1 cellular context compared by ENCODE assay signal in the genomic region with DNA sequence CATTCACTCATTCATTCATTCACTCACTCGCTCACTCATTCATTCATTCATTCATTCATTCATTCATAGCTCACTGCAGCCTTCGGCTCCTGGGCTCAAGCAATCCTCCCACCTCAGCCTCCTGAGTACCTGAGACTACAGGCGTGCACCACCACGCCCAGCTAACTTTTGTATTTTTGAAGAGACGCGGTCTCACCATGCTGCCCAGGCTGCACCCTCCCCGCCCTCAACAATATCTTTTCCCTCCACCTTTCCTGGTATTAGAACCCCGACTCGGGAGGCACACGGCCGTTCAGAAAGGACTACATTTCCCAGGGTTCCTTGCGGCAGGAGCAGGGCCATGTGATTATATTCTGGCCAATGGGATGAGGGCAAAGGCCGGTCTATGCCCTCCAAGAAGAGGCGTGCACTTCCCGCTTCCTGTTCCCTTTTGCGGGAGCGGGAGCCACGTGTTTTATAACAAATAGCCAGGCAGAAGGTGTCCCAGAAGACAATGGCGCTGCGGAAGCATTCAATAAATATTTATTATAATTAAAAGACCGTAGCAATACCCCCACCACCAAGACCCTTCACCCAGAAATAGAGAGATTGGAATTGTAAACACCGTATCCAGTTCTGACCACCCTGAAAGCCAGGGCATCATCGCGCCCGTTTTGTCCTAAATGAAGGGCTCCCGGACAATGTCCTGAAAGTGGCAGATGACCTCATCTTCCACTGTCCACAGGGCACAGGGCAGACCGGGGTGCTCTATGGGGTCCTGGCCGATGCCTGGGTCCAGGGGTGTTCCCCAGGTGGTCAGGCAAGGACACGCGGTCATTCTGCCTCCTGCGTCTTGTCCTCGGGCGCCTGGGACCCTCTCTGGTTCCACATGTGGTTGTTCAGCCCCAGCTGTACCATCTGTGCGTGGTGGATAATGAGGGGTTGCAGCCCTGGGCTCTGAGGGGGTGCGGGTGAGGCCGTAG.
TF ChIP-seq lines count a peak whose summit lies in the region.

No MANE protein-coding gene starts in this region.

TF ChIP-seq in HEK293, 187 proteins besides CTCF, POLR2A, EP300 and RAD21 (continued from another document):
- TF ChIP-seq, protein P1, sequence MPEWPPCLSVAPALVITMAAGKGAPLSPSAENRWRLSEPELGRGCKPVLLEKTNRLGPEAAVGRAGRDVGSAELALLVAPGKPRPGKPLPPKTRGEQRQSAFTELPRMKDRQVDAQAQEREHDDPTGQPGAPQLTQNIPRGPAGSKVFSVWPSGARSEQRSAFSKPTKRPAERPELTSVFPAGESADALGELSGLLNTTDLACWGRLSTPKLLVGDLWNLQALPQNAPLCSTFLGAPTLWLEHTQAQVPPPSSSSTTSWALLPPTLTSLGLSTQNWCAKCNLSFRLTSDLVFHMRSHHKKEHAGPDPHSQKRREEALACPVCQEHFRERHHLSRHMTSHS (tag by site-specific recombination; IDR thresholded peaks at IDR 0.05): no peak
- TF ChIP-seq ZNF366 (tag by site-specific recombination; conservative IDR thresholded peaks at IDR 0.05) (peak; percentile 59; the same call in 1 of the 2 replicates), ZNF530 (tag by site-specific recombination; IDR thresholded peaks at IDR 0.05; ENCODE audit: low read depth) (0 out of 2 replicates have a peak, but pooled peaks have one; percentile 11), ZNF335 (tag by site-specific recombination; conservative IDR thresholded peaks at IDR 0.05) (peak; percentile 71), SP2 (tag by site-specific recombination; IDR thresholded peaks at IDR 0.05) (peak; percentile 88), ZNF791 (tag by site-specific recombination; IDR thresholded peaks at IDR 0.05) (no peak), ZFHX2 (tag by site-specific recombination; conservative IDR thresholded peaks at IDR 0.05) (0 out of 2 replicates have a peak, but pooled peaks have one; percentile 20), ZNF76 (tag by site-specific recombination; IDR thresholded peaks at IDR 0.05; ENCODE audit: borderline replicate concordance, low read depth) (peak; percentile 92), ZNF776 (tag by site-specific recombination; IDR thresholded peaks at IDR 0.05; ENCODE audit: borderline replicate concordance) (no peak), ZNF155 (tag by site-specific recombination; IDR thresholded peaks at IDR 0.05) (no peak), ZNF114 (tag by site-specific recombination; IDR thresholded peaks at IDR 0.05) (no peak), PRDM1 (tag by site-specific recombination; IDR thresholded peaks at IDR 0.05) (no peak), ZNF785 (tag by site-specific recombination; IDR thresholded peaks at IDR 0.05) (0 out of 2 replicates have a peak, but pooled peaks have one; percentile 9), ZNF404 (tag by site-specific recombination; IDR thresholded peaks at IDR 0.05) (no peak), KLF9 (tag by site-specific recombination; IDR thresholded peaks at IDR 0.05; ENCODE audit: low read depth) (peak; percentile 65), IKZF3 (tag by site-specific recombination; IDR thresholded peaks at IDR 0.05) (peak; percentile 82), OVOL3 (tag by site-specific recombination; IDR thresholded peaks at IDR 0.05) (0 out of 2 replicates have a peak, but pooled peaks have one; percentile 11), YY1 (tag by site-specific recombination; IDR thresholded peaks at IDR 0.05) (peak; percentile 30; the same call in 1 of the 2 replicates)
- TF ChIP-seq, protein P2, sequence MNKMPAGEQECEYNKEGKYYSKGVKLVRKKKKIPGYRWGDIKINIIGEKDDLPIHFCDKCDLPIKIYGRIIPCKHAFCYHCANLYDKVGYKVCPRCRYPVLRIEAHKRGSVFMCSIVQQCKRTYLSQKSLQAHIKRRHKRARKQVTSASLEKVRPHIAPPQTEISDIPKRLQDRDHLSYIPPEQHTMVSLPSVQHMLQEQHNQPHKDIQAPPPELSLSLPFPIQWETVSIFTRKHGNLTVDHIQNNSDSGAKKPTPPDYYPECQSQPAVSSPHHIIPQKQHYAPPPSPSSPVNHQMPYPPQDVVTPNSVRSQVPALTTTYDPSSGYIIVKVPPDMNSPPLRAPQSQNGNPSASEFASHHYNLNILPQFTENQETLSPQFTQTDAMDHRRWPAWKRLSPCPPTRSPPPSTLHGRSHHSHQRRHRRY (tag by site-specific recombination; IDR thresholded peaks at IDR 0.05): no peak
- TF ChIP-seq, protein P3, sequence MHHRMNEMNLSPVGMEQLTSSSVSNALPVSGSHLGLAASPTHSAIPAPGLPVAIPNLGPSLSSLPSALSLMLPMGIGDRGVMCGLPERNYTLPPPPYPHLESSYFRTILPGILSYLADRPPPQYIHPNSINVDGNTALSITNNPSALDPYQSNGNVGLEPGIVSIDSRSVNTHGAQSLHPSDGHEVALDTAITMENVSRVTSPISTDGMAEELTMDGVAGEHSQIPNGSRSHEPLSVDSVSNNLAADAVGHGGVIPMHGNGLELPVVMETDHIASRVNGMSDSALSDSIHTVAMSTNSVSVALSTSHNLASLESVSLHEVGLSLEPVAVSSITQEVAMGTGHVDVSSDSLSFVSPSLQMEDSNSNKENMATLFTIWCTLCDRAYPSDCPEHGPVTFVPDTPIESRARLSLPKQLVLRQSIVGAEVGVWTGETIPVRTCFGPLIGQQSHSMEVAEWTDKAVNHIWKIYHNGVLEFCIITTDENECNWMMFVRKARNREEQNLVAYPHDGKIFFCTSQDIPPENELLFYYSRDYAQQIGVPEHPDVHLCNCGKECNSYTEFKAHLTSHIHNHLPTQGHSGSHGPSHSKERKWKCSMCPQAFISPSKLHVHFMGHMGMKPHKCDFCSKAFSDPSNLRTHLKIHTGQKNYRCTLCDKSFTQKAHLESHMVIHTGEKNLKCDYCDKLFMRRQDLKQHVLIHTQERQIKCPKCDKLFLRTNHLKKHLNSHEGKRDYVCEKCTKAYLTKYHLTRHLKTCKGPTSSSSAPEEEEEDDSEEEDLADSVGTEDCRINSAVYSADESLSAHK (tag by site-specific recombination; IDR thresholded peaks at IDR 0.05): no peak
- TF ChIP-seq, protein P4, sequence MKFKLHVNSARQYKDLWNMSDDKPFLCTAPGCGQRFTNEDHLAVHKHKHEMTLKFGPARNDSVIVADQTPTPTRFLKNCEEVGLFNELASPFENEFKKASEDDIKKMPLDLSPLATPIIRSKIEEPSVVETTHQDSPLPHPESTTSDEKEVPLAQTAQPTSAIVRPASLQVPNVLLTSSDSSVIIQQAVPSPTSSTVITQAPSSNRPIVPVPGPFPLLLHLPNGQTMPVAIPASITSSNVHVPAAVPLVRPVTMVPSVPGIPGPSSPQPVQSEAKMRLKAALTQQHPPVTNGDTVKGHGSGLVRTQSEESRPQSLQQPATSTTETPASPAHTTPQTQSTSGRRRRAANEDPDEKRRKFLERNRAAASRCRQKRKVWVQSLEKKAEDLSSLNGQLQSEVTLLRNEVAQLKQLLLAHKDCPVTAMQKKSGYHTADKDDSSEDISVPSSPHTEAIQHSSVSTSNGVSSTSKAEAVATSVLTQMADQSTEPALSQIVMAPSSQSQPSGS (tag by site-specific recombination; IDR thresholded peaks at IDR 0.05; ENCODE audit: low read depth): peak; percentile 41; the same call in 1 of the 2 replicates
- TF ChIP-seq, protein P5, sequence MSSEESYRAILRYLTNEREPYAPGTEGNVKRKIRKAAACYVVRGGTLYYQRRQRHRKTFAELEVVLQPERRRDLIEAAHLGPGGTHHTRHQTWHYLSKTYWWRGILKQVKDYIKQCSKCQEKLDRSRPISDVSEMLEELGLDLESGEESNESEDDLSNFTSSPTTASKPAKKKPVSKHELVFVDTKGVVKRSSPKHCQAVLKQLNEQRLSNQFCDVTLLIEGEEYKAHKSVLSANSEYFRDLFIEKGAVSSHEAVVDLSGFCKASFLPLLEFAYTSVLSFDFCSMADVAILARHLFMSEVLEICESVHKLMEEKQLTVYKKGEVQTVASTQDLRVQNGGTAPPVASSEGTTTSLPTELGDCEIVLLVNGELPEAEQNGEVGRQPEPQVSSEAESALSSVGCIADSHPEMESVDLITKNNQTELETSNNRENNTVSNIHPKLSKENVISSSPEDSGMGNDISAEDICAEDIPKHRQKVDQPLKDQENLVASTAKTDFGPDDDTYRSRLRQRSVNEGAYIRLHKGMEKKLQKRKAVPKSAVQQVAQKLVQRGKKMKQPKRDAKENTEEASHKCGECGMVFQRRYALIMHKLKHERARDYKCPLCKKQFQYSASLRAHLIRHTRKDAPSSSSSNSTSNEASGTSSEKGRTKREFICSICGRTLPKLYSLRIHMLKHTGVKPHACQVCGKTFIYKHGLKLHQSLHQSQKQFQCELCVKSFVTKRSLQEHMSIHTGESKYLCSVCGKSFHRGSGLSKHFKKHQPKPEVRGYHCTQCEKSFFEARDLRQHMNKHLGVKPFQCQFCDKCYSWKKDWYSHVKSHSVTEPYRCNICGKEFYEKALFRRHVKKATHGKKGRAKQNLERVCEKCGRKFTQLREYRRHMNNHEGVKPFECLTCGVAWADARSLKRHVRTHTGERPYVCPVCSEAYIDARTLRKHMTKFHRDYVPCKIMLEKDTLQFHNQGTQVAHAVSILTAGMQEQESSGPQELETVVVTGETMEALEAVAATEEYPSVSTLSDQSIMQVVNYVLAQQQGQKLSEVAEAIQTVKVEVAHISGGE (tag by site-specific recombination; conservative IDR thresholded peaks at IDR 0.05; ENCODE audit: low read depth): peak; percentile 49
- TF ChIP-seq, protein P6, sequence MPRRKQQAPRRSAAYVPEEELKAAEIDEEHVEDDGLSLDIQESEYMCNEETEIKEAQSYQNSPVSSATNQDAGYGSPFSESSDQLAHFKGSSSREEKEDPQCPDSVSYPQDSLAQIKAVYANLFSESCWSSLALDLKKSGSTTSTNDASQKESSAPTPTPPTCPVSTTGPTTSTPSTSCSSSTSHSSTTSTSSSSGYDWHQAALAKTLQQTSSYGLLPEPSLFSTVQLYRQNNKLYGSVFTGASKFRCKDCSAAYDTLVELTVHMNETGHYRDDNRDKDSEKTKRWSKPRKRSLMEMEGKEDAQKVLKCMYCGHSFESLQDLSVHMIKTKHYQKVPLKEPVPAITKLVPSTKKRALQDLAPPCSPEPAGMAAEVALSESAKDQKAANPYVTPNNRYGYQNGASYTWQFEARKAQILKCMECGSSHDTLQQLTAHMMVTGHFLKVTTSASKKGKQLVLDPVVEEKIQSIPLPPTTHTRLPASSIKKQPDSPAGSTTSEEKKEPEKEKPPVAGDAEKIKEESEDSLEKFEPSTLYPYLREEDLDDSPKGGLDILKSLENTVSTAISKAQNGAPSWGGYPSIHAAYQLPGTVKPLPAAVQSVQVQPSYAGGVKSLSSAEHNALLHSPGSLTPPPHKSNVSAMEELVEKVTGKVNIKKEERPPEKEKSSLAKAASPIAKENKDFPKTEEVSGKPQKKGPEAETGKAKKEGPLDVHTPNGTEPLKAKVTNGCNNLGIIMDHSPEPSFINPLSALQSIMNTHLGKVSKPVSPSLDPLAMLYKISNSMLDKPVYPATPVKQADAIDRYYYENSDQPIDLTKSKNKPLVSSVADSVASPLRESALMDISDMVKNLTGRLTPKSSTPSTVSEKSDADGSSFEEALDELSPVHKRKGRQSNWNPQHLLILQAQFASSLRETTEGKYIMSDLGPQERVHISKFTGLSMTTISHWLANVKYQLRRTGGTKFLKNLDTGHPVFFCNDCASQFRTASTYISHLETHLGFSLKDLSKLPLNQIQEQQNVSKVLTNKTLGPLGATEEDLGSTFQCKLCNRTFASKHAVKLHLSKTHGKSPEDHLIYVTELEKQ (tag by site-specific recombination; IDR thresholded peaks at IDR 0.05; ENCODE audit: borderline replicate concordance): no peak
- TF ChIP-seq, protein P7, sequence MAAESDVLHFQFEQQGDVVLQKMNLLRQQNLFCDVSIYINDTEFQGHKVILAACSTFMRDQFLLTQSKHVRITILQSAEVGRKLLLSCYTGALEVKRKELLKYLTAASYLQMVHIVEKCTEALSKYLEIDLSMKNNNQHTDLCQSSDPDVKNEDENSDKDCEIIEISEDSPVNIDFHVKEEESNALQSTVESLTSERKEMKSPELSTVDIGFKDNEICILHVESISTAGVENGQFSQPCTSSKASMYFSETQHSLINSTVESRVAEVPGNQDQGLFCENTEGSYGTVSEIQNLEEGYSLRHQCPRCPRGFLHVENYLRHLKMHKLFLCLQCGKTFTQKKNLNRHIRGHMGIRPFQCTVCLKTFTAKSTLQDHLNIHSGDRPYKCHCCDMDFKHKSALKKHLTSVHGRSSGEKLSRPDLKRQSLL (tag by site-specific recombination; IDR thresholded peaks at IDR 0.05): no peak
